ENCODE assay signal across 34 cellular contexts in the genomic region with DNA sequence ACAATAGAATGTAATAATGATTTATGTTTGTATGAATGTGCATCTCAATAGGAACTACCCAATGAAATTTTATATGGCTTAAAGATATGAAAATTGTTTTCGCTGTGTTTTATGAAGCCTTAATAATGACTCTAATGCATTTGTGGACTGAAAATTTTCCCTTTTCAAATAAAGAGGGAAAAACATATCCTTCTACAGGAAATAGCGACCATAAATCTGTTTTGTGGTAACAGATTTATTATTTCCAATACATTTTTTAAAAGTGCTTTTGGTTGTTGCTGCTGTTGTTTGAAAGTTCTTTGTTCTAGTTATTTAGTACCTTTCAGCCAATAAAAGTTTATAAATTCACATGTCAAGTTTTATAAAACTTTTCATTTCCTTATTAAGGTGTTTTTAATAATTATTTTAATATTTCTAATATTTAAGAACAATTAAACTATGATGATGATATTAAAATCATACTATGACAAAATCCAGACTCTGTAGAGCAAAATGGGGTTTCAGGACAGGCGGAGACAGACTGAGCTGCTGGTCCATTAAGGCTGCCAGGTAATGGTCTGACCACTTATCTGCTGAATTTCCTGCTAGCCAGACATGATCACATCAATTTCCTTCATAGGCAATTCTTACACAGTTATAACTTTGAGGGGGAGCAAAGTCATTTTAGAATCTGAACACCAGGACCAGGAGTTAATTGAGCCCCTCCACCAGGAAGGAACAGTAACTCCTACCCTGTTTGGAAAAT.
"Had no signal": no experiment of that assay in that cellular context is flagged by ENCODE, and none has a peak within 500 bp of the region (broad histone marks: within the 10 kb centered on the region; RNA-seq: fewer than 3 reads in every experiment).

No MANE protein-coding gene starts in this region.

- H3K4me1 Mint-ChIP-seq: activated B cell treated with CpG ODN at 0.5 μM for 24 hours; activated T-helper 17 cell treated with anti-CD3 and anti-CD28 coated beads, Interleukin-2, amount 50 U/mL, for 72 hours; central memory CD8-positive, alpha-beta T cell; T-cell had no signal

- H3K9me3 ChIP-seq: gastrocnemius medialis, heart left ventricle had no signal

- H3K27ac ChIP-seq: brain microvascular endothelial cell, foreskin keratinocyte, gastrocnemius medialis, heart left ventricle, WERI-Rb-1 had no signal

- H3K27ac Mint-ChIP-seq: activated B cell treated with CpG ODN at 0.5 μM for 24 hours; activated CD8-positive, alpha-beta T cell treated with anti-CD3 and anti-CD28 coated beads for 36 hours; activated naive CD8-positive, alpha-beta T cell; activated T-helper 17 cell treated with anti-CD3 and anti-CD28 coated beads, Interleukin-2, amount 50 U/mL, for 72 hours; T-cell; T-helper 1 cell treated with Interleukin-12 subunit alpha and Interleukin-12 subunit beta and Interleukin-4 antibody, amounts not matched to agents 30 μg/mL and 1 μg/mL, for 36 hours; T-helper 2 cell treated with Interferon-gamma antibody and Interleukin-4, amounts not matched to agents 5 μg/mL and 100 μg/mL, for 36 hours had no signal

- H3K4me3 Mint-ChIP-seq: activated B cell treated with CpG ODN at 0.5 μM for 24 hours; activated CD8-positive, alpha-beta T cell treated with anti-CD3 and anti-CD28 coated beads for 36 hours; activated naive CD8-positive, alpha-beta T cell; activated T-cell treated with anti-CD3 and anti-CD28 coated beads, Interleukin-2, amount 50 U/mL, for 4 hours; activated T-helper 17 cell treated with anti-CD3 and anti-CD28 coated beads, Interleukin-2, amount 50 U/mL, for 72 hours; central memory CD8-positive, alpha-beta T cell; T-cell; T-helper 1 cell treated with Interleukin-12 subunit alpha and Interleukin-12 subunit beta and Interleukin-4 antibody, amounts not matched to agents 30 μg/mL and 1 μg/mL, for 36 hours; T-helper 2 cell treated with Interferon-gamma antibody and Interleukin-4, amounts not matched to agents 5 μg/mL and 100 μg/mL, for 36 hours had no signal

- FAIRE-seq: astrocyte, bronchial epithelial cell, colon, endometrium had no signal

- H3K27me3 ChIP-seq: brain microvascular endothelial cell, foreskin keratinocyte, gastrocnemius medialis, heart left ventricle had no signal

- H3K9me3 Mint-ChIP-seq: activated B cell treated with CpG ODN at 0.5 μM for 24 hours; activated CD8-positive, alpha-beta T cell treated with anti-CD3 and anti-CD28 coated beads for 36 hours; activated T-cell treated with anti-CD3 and anti-CD28 coated beads, Interleukin-2, amount 50 U/mL, for 4 hours; activated T-helper 17 cell treated with anti-CD3 and anti-CD28 coated beads, Interleukin-2, amount 50 U/mL, for 72 hours; central memory CD8-positive, alpha-beta T cell; T-cell; T-helper 1 cell treated with Interleukin-12 subunit alpha and Interleukin-12 subunit beta and Interleukin-4 antibody, amounts not matched to agents 30 μg/mL and 1 μg/mL, for 36 hours; T-helper 2 cell treated with Interferon-gamma antibody and Interleukin-4, amounts not matched to agents 5 μg/mL and 100 μg/mL, for 36 hours had no signal

- H3K4me3 ChIP-seq: gastrocnemius medialis, heart left ventricle had no signal

- H3K36me3 Mint-ChIP-seq: activated naive CD8-positive, alpha-beta T cell; T-cell had no signal

- DNase-seq: activated B cell treated with CpG ODN at 0.5 μM for 24 hours; activated CD4-positive, alpha-beta T cell treated with anti-CD3 and anti-CD28 coated beads for 48 hours; activated CD4-positive, alpha-beta T cell treated with anti-CD3 and anti-CD28 coated beads, Interleukin-2, amount 50 U/mL, for 1 hour; activated CD4-positive, alpha-beta T cell treated with anti-CD3 and anti-CD28 coated beads, Interleukin-2, amount 50 U/mL, for 48 hours; activated CD8-positive, alpha-beta memory T cell treated with anti-CD3 and anti-CD28 coated beads for 24 hours; activated CD8-positive, alpha-beta T cell treated with anti-CD3 and anti-CD28 coated beads for 36 hours; activated effector memory CD4-positive, alpha-beta T cell treated with Interleukin-2 at 50 U/mL for 16 hours; activated gamma-delta T cell treated with Interleukin-2 at 50 U/mL for 16 hours; activated naive CD4-positive, alpha-beta T cell treated with anti-CD3 and anti-CD28 coated beads, Interleukin-2, amount 50 U/mL, for 16 hours; activated naive CD4-positive, alpha-beta T cell treated with Interleukin-2 at 50 U/mL for 16 hours; activated T-cell treated with anti-CD3 and anti-CD28 coated beads, Interleukin-2, amount 50 U/mL, for 4 hours; amniotic stem cell; anterior cingulate cortex; brain microvascular endothelial cell; cortex of kidney; effector CD8-positive, alpha-beta T cell; foreskin keratinocyte; gastrocnemius medialis; glutamatergic neuron; heart left ventricle; T-cell; T1000; WERI-Rb-1 had no signal

- ATAC-seq: activated CD4-positive, CD25-positive, alpha-beta regulatory T cell treated with anti-CD3 and anti-CD28 coated beads, Interleukin-2, amount 50 U/mL, for 24 hours; activated CD8-positive, alpha-beta T cell treated with anti-CD3 and anti-CD28 coated beads for 36 hours; activated T-cell treated with anti-CD3 and anti-CD28 coated beads, Interleukin-2, amount 50 U/mL, for 4 hours; activated T-helper 17 cell treated with anti-CD3 and anti-CD28 coated beads, Interleukin-2, amount 50 U/mL, for 72 hours; esophagus mucosa; gastrocnemius medialis; heart left ventricle; T-cell had no signal

- H3K36me3 ChIP-seq: brain microvascular endothelial cell, gastrocnemius medialis, heart left ventricle, WERI-Rb-1 had no signal
